In the genomic region with DNA sequence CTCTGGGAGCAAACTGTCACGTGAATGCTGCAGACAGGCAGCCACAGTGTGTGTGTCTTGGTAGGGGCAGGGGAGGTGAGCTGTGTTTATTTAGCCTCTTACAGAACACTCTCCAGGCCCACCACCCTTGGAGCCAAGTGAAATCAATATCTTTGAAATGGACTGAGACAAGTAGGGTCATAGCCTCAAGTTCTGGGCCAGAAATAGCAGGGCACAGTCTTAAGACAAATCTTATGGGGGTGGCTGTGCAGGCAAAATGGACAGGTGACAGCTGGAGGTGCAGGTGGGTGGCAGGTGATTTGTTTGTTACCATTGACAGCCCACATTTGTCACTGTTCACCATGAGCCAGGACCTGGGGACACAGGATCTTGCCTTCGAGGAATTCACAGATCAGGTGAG, we compare ENCODE assay signal across 1 cellular context.
TF ChIP-seq lines count a peak whose summit lies in the region.

No MANE protein-coding gene starts in this region.

TF ChIP-seq in SK-N-SH, 30 proteins besides CTCF, POLR2A, EP300 and RAD21 (continued from another document):
- TF ChIP-seq, protein P1, sequence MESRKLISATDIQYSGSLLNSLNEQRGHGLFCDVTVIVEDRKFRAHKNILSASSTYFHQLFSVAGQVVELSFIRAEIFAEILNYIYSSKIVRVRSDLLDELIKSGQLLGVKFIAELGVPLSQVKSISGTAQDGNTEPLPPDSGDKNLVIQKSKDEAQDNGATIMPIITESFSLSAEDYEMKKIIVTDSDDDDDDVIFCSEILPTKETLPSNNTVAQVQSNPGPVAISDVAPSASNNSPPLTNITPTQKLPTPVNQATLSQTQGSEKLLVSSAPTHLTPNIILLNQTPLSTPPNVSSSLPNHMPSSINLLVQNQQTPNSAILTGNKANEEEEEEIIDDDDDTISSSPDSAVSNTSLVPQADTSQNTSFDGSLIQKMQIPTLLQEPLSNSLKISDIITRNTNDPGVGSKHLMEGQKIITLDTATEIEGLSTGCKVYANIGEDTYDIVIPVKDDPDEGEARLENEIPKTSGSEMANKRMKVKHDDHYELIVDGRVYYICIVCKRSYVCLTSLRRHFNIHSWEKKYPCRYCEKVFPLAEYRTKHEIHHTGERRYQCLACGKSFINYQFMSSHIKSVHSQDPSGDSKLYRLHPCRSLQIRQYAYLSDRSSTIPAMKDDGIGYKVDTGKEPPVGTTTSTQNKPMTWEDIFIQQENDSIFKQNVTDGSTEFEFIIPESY (IDR thresholded peaks at IDR 0.05; ENCODE audit: borderline replicate concordance, low read depth) = no peak
- TF ChIP-seq TAF1 (IDR thresholded peaks at IDR 0.05; ENCODE audit: borderline replicate concordance, low read depth, low read length) = no peak
- TF ChIP-seq EZH2phosphoT487 (IDR thresholded peaks at IDR 0.05; ENCODE audit: borderline replicate concordance, low read depth) = no peak
- TF ChIP-seq MXI1 (IDR thresholded peaks at IDR 0.05; ENCODE audit: low read depth, low read length) = no peak
TF ChIP-seq in SK-N-SH: peak in this region for 0.
